Comparison of ENCODE assay signal across 8 cellular contexts in the genomic region with DNA sequence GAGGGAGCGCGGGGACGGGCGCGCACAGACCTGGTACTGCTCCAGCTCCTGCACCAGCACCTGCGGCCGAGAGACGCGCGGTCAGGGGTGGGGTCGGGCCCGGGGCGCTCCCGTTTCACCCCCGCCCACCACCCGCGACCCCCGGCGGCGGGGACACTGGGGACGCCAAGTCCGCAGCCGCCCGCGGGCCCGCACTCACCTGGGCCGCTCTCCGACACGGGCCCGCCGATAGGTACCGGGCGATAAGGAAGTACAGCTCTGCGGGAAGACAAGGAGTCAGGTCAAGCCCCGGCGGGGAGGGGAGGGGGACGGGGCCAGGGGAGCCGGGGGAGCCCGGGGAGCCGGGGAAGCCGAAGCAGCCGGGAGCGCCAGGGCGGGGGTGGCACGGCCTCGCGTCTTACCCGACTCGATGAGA. TPM values are rescaled to one million over a fixed set of nuclear protein-coding genes. Genes with fewer than 3 reads are reported as not detected.
DNase-seq lines count a peak whose midpoint lies in the region; ATAC-seq and TF ChIP-seq lines count a peak whose summit lies in the region.

No MANE protein-coding gene starts in this region.

- peak overlapping the region; percentile 96 for H3K4me3 Mint-ChIP-seq in T-helper 1 cell treated with Interleukin-12 subunit alpha and Interleukin-12 subunit beta and Interleukin-4 antibody, amounts not matched to agents 30 μg/mL and 1 μg/mL, for 36 hours

- peaks cover 11% of the 10 kb centered on the region for H3K36me3 Mint-ChIP-seq in T-helper 1 cell treated with Interleukin-12 subunit alpha and Interleukin-12 subunit beta and Interleukin-4 antibody, amounts not matched to agents 30 μg/mL and 1 μg/mL, for 36 hours (ENCODE audit: low read depth)

- no peaks in the 10 kb centered on the region for H3K9me3 Mint-ChIP-seq in T-helper 1 cell treated with Interleukin-12 subunit alpha and Interleukin-12 subunit beta and Interleukin-4 antibody, amounts not matched to agents 30 μg/mL and 1 μg/mL, for 36 hours

- H3K9me3 ChIP-seq in ectodermal cell (ENCODE audit: control insufficient read depth, low read length) (no peaks in the 10 kb centered on the region), mucosa of stomach (ENCODE audit: control insufficient read depth, low read length) (no peaks in the 10 kb centered on the region), uterus (no peaks in the 10 kb centered on the region)

- H3K27me3 ChIP-seq in ectodermal cell (ENCODE audit: control insufficient read depth, insufficient read depth, low read length, poor library complexity, severe bottlenecking) (no peaks in the 10 kb centered on the region), mucosa of stomach (ENCODE audit: control insufficient read depth, insufficient read depth, low read length) (no peaks in the 10 kb centered on the region), uterus (no peaks in the 10 kb centered on the region)

- H3K27ac Mint-ChIP-seq in T-helper 1 cell treated with Interleukin-12 subunit alpha and Interleukin-12 subunit beta and Interleukin-4 antibody, amounts not matched to agents 30 μg/mL and 1 μg/mL, for 36 hours = peak overlapping the region; percentile 77

- H3K4me3 ChIP-seq in ectodermal cell (ENCODE audit: insufficient read depth, low read depth, low read length) (peak overlapping the region; percentile 62), mucosa of stomach (ENCODE audit: low read length) (no peak overlapping the region), uterus (peak overlapping the region; percentile 73 to 88)

- intact Hi-C loops in uterus (cut with DNase I; ENCODE audit: low total_unique reads) = loop anchor here (10.0 kb wide), 1 partner anchor 72 kb away; a partner anchor contains a TSS

- H3K4me1 ChIP-seq in ectodermal cell (ENCODE audit: control insufficient read depth, insufficient read depth, low read length) = peaks cover 9% of the 10 kb centered on the region
- peaks cover 23% of the 10 kb centered on the region for H3K4me1 ChIP-seq in mucosa of stomach (ENCODE audit: control insufficient read depth, insufficient read depth, low read length)
- no peaks in the 10 kb centered on the region for H3K4me1 ChIP-seq in uterus

- no peak for TF ChIP-seq CTCF in uterus (IDR thresholded peaks at IDR 0.05)

- H3K27ac ChIP-seq in ectodermal cell (ENCODE audit: insufficient read depth, low read depth, low read length, poor library complexity, severe bottlenecking) (peak overlapping the region; percentile 99), uterus (peak overlapping the region; percentile 96)

- H3K36me3 ChIP-seq in ectodermal cell (ENCODE audit: control insufficient read depth, insufficient read depth, low read length) = peaks cover 7% of the 10 kb centered on the region
- H3K36me3 ChIP-seq in mucosa of stomach (ENCODE audit: control insufficient read depth, insufficient read depth, low read length) = no peaks in the 10 kb centered on the region
- no peaks in the 10 kb centered on the region for H3K36me3 ChIP-seq in uterus

- H3K4me1 Mint-ChIP-seq in T-helper 1 cell treated with Interleukin-12 subunit alpha and Interleukin-12 subunit beta and Interleukin-4 antibody, amounts not matched to agents 30 μg/mL and 1 μg/mL, for 36 hours (ENCODE audit: low read depth) = peaks cover 25% of the 10 kb centered on the region

- 0 to 1% methylated on average over 49 of the region's 49 CpGs for WGBS in ectodermal cell, 2 experiments

- no peak for TF ChIP-seq POLR2A in uterus (IDR thresholded peaks at IDR 0.05)

- H3K27me3 Mint-ChIP-seq in T-helper 1 cell treated with Interleukin-12 subunit alpha and Interleukin-12 subunit beta and Interleukin-4 antibody, amounts not matched to agents 30 μg/mL and 1 μg/mL, for 36 hours (ENCODE audit: low read depth) = no peaks in the 10 kb centered on the region

- H3K9ac ChIP-seq in mucosa of stomach (ENCODE audit: low read length) = peak overlapping the region; percentile 98

- peak; percentile 1 for ATAC-seq in HG03039 (IDR thresholded peaks at IDR 0.05; ENCODE audit: unreplicated experiment)

- DNase-seq in activated T-cell treated with anti-CD3 and anti-CD28 coated beads for 4 hours (peak; percentile 2), uterus (peak; percentile 33 to 36), hippocampal formation (lab: John Stamatoyannopoulos, UW) (no peak)
- DNase-seq in activated T-cell treated with anti-CD3 and anti-CD28 coated beads, Interleukin-2, amount 50 U/mL, for 48 hours = no peak

RNA-seq across cellular contexts. Expression of gene BRWD1, which starts 0.4 kb away (rescaled TPM):
- polyA plus RNA-seq in ectodermal cell (2013, experiment 1 of 4) = 27.2 TPM
- polyA plus RNA-seq in ectodermal cell (2013, experiment 2 of 4) = 31.7 TPM
- 26.0 TPM for polyA plus RNA-seq in ectodermal cell (2013, experiment 3 of 4)
- polyA plus RNA-seq in ectodermal cell (2013, experiment 4 of 4) = 33.3 TPM
- 100 to 1,000 TPM in 1 of 4 donors, 10 to 100 TPM in 3; 55.6 to 183 (median 65.4) TPM for total RNA-seq in uterus

RNA-seq across cellular contexts. Expression of gene HMGN1, which starts 35.8 kb away (rescaled TPM):
- 558 TPM for polyA plus RNA-seq in ectodermal cell (2013, experiment 1 of 4)
- polyA plus RNA-seq in ectodermal cell (2013, experiment 2 of 4) = 551 TPM
- 530 TPM for polyA plus RNA-seq in ectodermal cell (2013, experiment 3 of 4)
- 559 TPM for polyA plus RNA-seq in ectodermal cell (2013, experiment 4 of 4)
- total RNA-seq in uterus = 100 to 1,000 TPM in 2 of 4 donors, 10 to 100 TPM in 2; 87.9 to 222 (median 102) TPM

Comparison
In these comparisons a context has a peak if more than half of its experiments do, and no peak if none do; other contexts are left out.
1. DNase-seq: peak in activated T-cell treated with anti-CD3 and anti-CD28 coated beads for 4 hours (single experiment) and uterus (2 of 2); none in activated T-cell treated with anti-CD3 and anti-CD28 coated beads, Interleukin-2, amount 50 U/mL, for 48 hours (0 of 2) and hippocampal formation (0 of 2).